In the genomic region with DNA sequence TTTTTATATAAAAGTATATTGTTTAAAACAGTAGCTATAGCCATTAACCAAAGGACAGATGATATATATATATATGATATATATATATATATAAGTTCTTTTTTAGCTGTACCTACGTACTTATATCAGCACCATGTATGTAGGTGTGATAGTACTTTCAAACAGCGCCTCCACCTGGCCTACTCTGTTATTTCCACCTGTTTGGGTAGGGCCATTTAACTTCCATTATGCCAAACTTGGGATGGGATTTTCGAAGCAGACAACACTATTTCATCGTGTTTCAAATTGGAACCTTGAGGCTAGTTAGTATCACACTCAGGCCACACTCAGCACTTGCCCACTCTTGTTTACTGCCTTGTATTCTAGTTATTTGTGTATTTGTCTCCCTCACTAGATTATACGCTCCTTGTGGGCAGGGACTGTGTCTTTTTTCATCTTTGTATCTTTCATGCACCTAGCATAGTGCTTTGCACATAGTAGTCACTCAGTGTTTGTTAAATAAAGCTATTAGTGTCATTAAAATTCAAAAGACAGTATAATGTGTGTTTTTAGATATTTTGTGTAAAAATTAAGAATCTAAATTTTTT, we compare ENCODE assay signal across 8 cellular contexts. TPM values are rescaled to one million over a fixed set of nuclear protein-coding genes. Genes with fewer than 3 reads are reported as not detected.
A peak's percentile ranks its signal among the peaks of the same experiment; 100 is the strongest.
DNase-seq lines count a peak whose midpoint lies in the region; ATAC-seq and TF ChIP-seq lines count a peak whose summit lies in the region.

No MANE protein-coding gene starts in this region.

- H3K27ac Mint-ChIP-seq in activated naive CD4-positive, alpha-beta T cell treated with anti-CD3 and anti-CD28 coated beads, Interleukin-2, amount 10 ng/mL, durations not matched to agents 7 days and 5 days = no peak overlapping the region

- no peaks in the 10 kb centered on the region for H3K79me2 ChIP-seq in MM.1S (ENCODE audit: low read length)

- H3K4me2 ChIP-seq in MM.1S (ENCODE audit: low read depth, low read length) = no peak overlapping the region

- no peaks in the 10 kb centered on the region for H3K9me3 Mint-ChIP-seq in activated naive CD4-positive, alpha-beta T cell treated with anti-CD3 and anti-CD28 coated beads, Interleukin-2, amount 10 ng/mL, durations not matched to agents 7 days and 5 days

- H3K4me1 Mint-ChIP-seq in activated naive CD4-positive, alpha-beta T cell treated with anti-CD3 and anti-CD28 coated beads, Interleukin-2, amount 10 ng/mL, durations not matched to agents 7 days and 5 days = peaks cover 4% of the 10 kb centered on the region

- H3K4me1 ChIP-seq in MM.1S (ENCODE audit: low read length) = no peaks in the 10 kb centered on the region
- H3K4me1 ChIP-seq in neutrophil (ENCODE audit: control insufficient read depth in 1 of 2, insufficient read depth in 1 of 2, low read depth in 1 of 2, low read length in 1 of 2) = no peaks in the 10 kb centered on the region
- no peaks in the 10 kb centered on the region for H3K4me1 ChIP-seq in uterus

- peak; percentile 25 for TF ChIP-seq CTCF in GM12865 (IDR thresholded peaks at IDR 0.05; ENCODE audit: insufficient read depth, low read depth, low read length, missing control alignments)
- TF ChIP-seq CTCF in MM.1S (IDR thresholded peaks at IDR 0.05; ENCODE audit: low read length) = peak; percentile 27
- TF ChIP-seq CTCF in neutrophil (IDR thresholded peaks at IDR 0.05) = peak; percentile 28
- no peak for TF ChIP-seq CTCF in uterus (IDR thresholded peaks at IDR 0.05)

- H3K27ac ChIP-seq in MM.1S (ENCODE audit: low read length) = no peak overlapping the region
- H3K27ac ChIP-seq in neutrophil = no peak overlapping the region
- no peak overlapping the region for H3K27ac ChIP-seq in uterus

- no peak overlapping the region for H3K9ac ChIP-seq in MM.1S (ENCODE audit: low read length)

- intact Hi-C loops in uterus (cut with DNase I; ENCODE audit: low total_unique reads) = no loop called here

- no peaks in the 10 kb centered on the region for H3K9me2 ChIP-seq in MM.1S (replicated peaks; ENCODE audit: insufficient read depth, low read length)

- H2AFZ ChIP-seq in MM.1S (ENCODE audit: low read length) = no peak overlapping the region

- peaks cover 28% of the 10 kb centered on the region for H3K36me3 Mint-ChIP-seq in activated naive CD4-positive, alpha-beta T cell treated with anti-CD3 and anti-CD28 coated beads, Interleukin-2, amount 10 ng/mL, durations not matched to agents 7 days and 5 days

- no peaks in the 10 kb centered on the region for H3K27me3 Mint-ChIP-seq in activated naive CD4-positive, alpha-beta T cell treated with anti-CD3 and anti-CD28 coated beads, Interleukin-2, amount 10 ng/mL, durations not matched to agents 7 days and 5 days

- no peaks in the 10 kb centered on the region for H3K27me3 ChIP-seq in MM.1S (replicated peaks; ENCODE audit: insufficient read depth, low read length)
- no peaks in the 10 kb centered on the region for H3K27me3 ChIP-seq in neutrophil
- H3K27me3 ChIP-seq in uterus = no peaks in the 10 kb centered on the region

- H4K20me1 ChIP-seq in MM.1S (ENCODE audit: insufficient read depth, low read length) = no peaks in the 10 kb centered on the region

- H3K4me3 ChIP-seq in GM12865 (ENCODE audit: low read depth, low read length) (no peak overlapping the region), MM.1S (ENCODE audit: low read length) (no peak overlapping the region), neutrophil (ENCODE audit: low read depth in 1 of 2, low read length in 1 of 2) (no peak overlapping the region), uterus (no peak overlapping the region)

- H3F3A ChIP-seq in MM.1S (ENCODE audit: insufficient read depth, low read length) = no peaks in the 10 kb centered on the region

- CTCF ChIA-PET in activated naive CD4-positive, alpha-beta T cell treated with anti-CD3 and anti-CD28 coated beads, Interleukin-2, amount 10 ng/mL, durations not matched to agents 7 days and 5 days (lab: Charles Lee) = interaction anchor here (0.5 to 1.2 kb wide), 4 partner anchors 8 to 85 kb away, joined by 3 read pairs; a partner anchor contains a TSS

- ATAC-seq in GM21423 (IDR thresholded peaks at IDR 0.05; ENCODE audit: unreplicated experiment) = no peak

- DNase-seq in GM12865 (ENCODE audit: low read depth) = peak; percentile 37
- DNase-seq in MM.1S = peak; percentile 25
- DNase-seq in activated naive CD4-positive, alpha-beta T cell treated with anti-CD3 and anti-CD28 coated beads, Interleukin-2, amount 10 ng/mL, durations not matched to agents 7 days and 5 days = peak; percentile 55
- no peak for DNase-seq in OCI-M2 (lab: John Stamatoyannopoulos, UW; ENCODE audit: unreplicated experiment)
- DNase-seq in uterus = no peak
- no peak for DNase-seq in ecto neural progenitor cell (ENCODE audit: low spot score)

- H3K36me3 ChIP-seq in MM.1S (replicated peaks; ENCODE audit: insufficient read depth, low read length) (no peaks in the 10 kb centered on the region), neutrophil (peaks cover 56% of the 10 kb centered on the region), uterus (no peaks in the 10 kb centered on the region)

- TF ChIP-seq POLR2A in uterus (IDR thresholded peaks at IDR 0.05) = no peak

- no peak overlapping the region for H3K4me3 Mint-ChIP-seq in activated naive CD4-positive, alpha-beta T cell treated with anti-CD3 and anti-CD28 coated beads, Interleukin-2, amount 10 ng/mL, durations not matched to agents 7 days and 5 days

- no peaks in the 10 kb centered on the region for H3K9me3 ChIP-seq in MM.1S (replicated peaks; ENCODE audit: insufficient read depth, low read length)
- H3K9me3 ChIP-seq in neutrophil = no peaks in the 10 kb centered on the region
- H3K9me3 ChIP-seq in uterus = no peaks in the 10 kb centered on the region

RNA-seq across cellular contexts. Expression of a gene that starts 11.8 kb away (rescaled TPM):
- total RNA-seq in uterus = 100 to 1,000 TPM in 3 of 4 donors, 10 to 100 TPM in 1; 89.7 to 463 (median 245) TPM

RNA-seq across cellular contexts. Expression of a gene that starts 42.5 kb away (rescaled TPM):
- total RNA-seq in uterus = 100 to 1,000 TPM in 1 of 4 donors, 10 to 100 TPM in 3; 15.0 to 113 (median 29.8) TPM

Comparison
In these comparisons a context has a peak if more than half of its experiments do, and no peak if none do; other contexts are left out.
1. DNase-seq: peak in GM12865 (single experiment), MM.1S (single experiment) and activated naive CD4-positive, alpha-beta T cell treated with anti-CD3 and anti-CD28 coated beads, Interleukin-2, amount 10 ng/mL, durations not matched to agents 7 days and 5 days (single experiment); none in OCI-M2 (single experiment), uterus (0 of 2) and ecto neural progenitor cell (single experiment).
2. CTCF ChIP-seq: peak in GM12865 (single experiment), MM.1S (single experiment) and neutrophil (single experiment); none in uterus (0 of 4).